Comparison of ENCODE assay signal across 1 cellular context in genomic region chr11:8603696-8604077, GRCh38.
TF ChIP-seq lines count a peak whose summit lies in the region.

No MANE protein-coding gene starts in this region.

TF ChIP-seq in GM12878, 131 proteins besides CTCF, POLR2A, EP300 and RAD21:
- TF ChIP-seq BACH1 (IDR thresholded peaks at IDR 0.05; ENCODE audit: borderline replicate concordance) = no peak
- TF ChIP-seq NR2C2 (IDR thresholded peaks at IDR 0.05; ENCODE audit: borderline replicate concordance, control insufficient read depth, insufficient read length, low read depth) = no peak
- no peak for TF ChIP-seq STAT1 (conservative IDR thresholded peaks at IDR 0.05)
- TF ChIP-seq RFX5 (IDR thresholded peaks at IDR 0.05; ENCODE audit: low read depth, low read length) = no peak
- no peak for TF ChIP-seq ZNF217 (IDR thresholded peaks at IDR 0.05)
- TF ChIP-seq NBN (IDR thresholded peaks at IDR 0.05) = no peak
- TF ChIP-seq RAD51 (IDR thresholded peaks at IDR 0.05) = no peak
- TF ChIP-seq SMC3 (IDR thresholded peaks at IDR 0.05; ENCODE audit: borderline replicate concordance, low read length) = no peak
- TF ChIP-seq SKIL (IDR thresholded peaks at IDR 0.05; ENCODE audit: low read depth, poor library complexity, severe bottlenecking) = no peak
- TF ChIP-seq ATF7 (IDR thresholded peaks at IDR 0.05; ENCODE audit: low read depth) = no peak
- no peak for TF ChIP-seq PKNOX1 (IDR thresholded peaks at IDR 0.05)
- no peak for TF ChIP-seq IKZF1 (conservative IDR thresholded peaks at IDR 0.05)
- TF ChIP-seq DPF2 (IDR thresholded peaks at IDR 0.05) = no peak
- no peak for TF ChIP-seq RUNX3 (IDR thresholded peaks at IDR 0.05; ENCODE audit: low read length)
